8 cellular contexts compared by ENCODE assay signal in genomic region chr5:139668924-139669680, GRCh38. TPM values are rescaled to one million over a fixed set of nuclear protein-coding genes. Genes with fewer than 3 reads are reported as not detected.
A peak's percentile ranks its signal among the peaks of the same experiment; 100 is the strongest.
DNase-seq lines count a peak whose midpoint lies in the region; ATAC-seq and TF ChIP-seq lines count a peak whose summit lies in the region.

No MANE protein-coding gene starts in this region.

- peaks cover 6% of the 10 kb centered on the region; the same call in 1 of the 2 replicates for H4K20me1 ChIP-seq in DOHH2 (ENCODE audit: control insufficient read depth, insufficient read depth, low read depth, low read length)

- H4K91ac ChIP-seq in trophoblast cell (ENCODE audit: low read depth, low read length) = peak overlapping the region; percentile 58

- H3K36me3 ChIP-seq in DOHH2 (ENCODE audit: control insufficient read depth, low read length) (peaks cover 24% of the 10 kb centered on the region), endocrine pancreas (ENCODE audit: control insufficient read depth, insufficient read depth, low read length) (no peaks in the 10 kb centered on the region), trophoblast cell (ENCODE audit: control insufficient read depth in 1 of 2, insufficient read depth in 2 of 2, low read length in 2 of 2) (peaks cover 37 to 50% of the 10 kb centered on the region in 2 experiments)

- no peak overlapping the region for H2AK5ac ChIP-seq in trophoblast cell (ENCODE audit: low read length)

- H3K4me3 ChIP-seq in DOHH2 (ENCODE audit: low read length) (peak overlapping the region; percentile 76), endocrine pancreas (ENCODE audit: control insufficient read depth, insufficient read depth, low read length) (no peak overlapping the region), trophoblast cell (ENCODE audit: low read depth, low read length) (no peak overlapping the region)

- H3K9ac ChIP-seq in endocrine pancreas (ENCODE audit: control insufficient read depth, insufficient read depth, low read length) (peak overlapping the region; percentile 85), trophoblast cell (ENCODE audit: low read length) (no peak overlapping the region)

- H3K79me2 ChIP-seq in DOHH2 (ENCODE audit: control insufficient read depth, low read length) (peaks cover 86% of the 10 kb centered on the region), trophoblast cell (ENCODE audit: control insufficient read depth, insufficient read depth, low read length, poor library complexity) (peaks cover 45% of the 10 kb centered on the region)

- H3K9me3 ChIP-seq in DOHH2 (ENCODE audit: control insufficient read depth, insufficient read depth, low read length) (no peaks in the 10 kb centered on the region), endocrine pancreas (ENCODE audit: control insufficient read depth, low read length) (no peaks in the 10 kb centered on the region), trophoblast cell (ENCODE audit: insufficient read depth, low read depth, low read length) (no peaks in the 10 kb centered on the region)

- no peak overlapping the region for H4K8ac ChIP-seq in trophoblast cell (ENCODE audit: low read depth, low read length)

- H4K12ac ChIP-seq in trophoblast cell (ENCODE audit: low read depth, low read length) = no peak overlapping the region

- H3K27me3 ChIP-seq in DOHH2 (ENCODE audit: control insufficient read depth, low read length) (no peaks in the 10 kb centered on the region), endocrine pancreas (ENCODE audit: control insufficient read depth, insufficient read depth, low read length) (no peaks in the 10 kb centered on the region), trophoblast cell (ENCODE audit: insufficient read depth, low read length) (no peaks in the 10 kb centered on the region)

- peaks cover 27% of the 10 kb centered on the region for H3K79me1 ChIP-seq in trophoblast cell (ENCODE audit: low read length)

- ATAC-seq in HG03521 (IDR thresholded peaks at IDR 0.05; ENCODE audit: unreplicated experiment) (no peak), HG03442 (IDR thresholded peaks at IDR 0.05; ENCODE audit: unreplicated experiment) (no peak)

- no peak overlapping the region for H2AFZ ChIP-seq in trophoblast cell (ENCODE audit: insufficient read depth, low read length, poor library complexity)

- peak overlapping the region; percentile 25 for H3K18ac ChIP-seq in trophoblast cell (ENCODE audit: low read length)

- no peak overlapping the region for H3K23ac ChIP-seq in trophoblast cell (ENCODE audit: low read length)

- H3K4me1 ChIP-seq in DOHH2 (ENCODE audit: control insufficient read depth, low read length) (peaks cover 92% of the 10 kb centered on the region), endocrine pancreas (ENCODE audit: control insufficient read depth, insufficient read depth, low read length) (peaks cover 4% of the 10 kb centered on the region), trophoblast cell (ENCODE audit: control insufficient read depth in 1 of 2, insufficient read depth in 2 of 2, low read length in 2 of 2) (peaks cover 58 to 67% of the 10 kb centered on the region in 2 experiments)

- H3K4me2 ChIP-seq in DOHH2 (ENCODE audit: low read length) (peak overlapping the region; percentile 91), trophoblast cell (ENCODE audit: low read length) (no peak overlapping the region)

- H2BK12ac ChIP-seq in trophoblast cell (ENCODE audit: low read length) = peak overlapping the region; percentile 6

- H3K9me2 ChIP-seq in DOHH2 (replicated peaks; ENCODE audit: control insufficient read depth, low read length) = no peaks in the 10 kb centered on the region

- no peak for TF ChIP-seq CTCF in DOHH2 (IDR thresholded peaks at IDR 0.05; ENCODE audit: low read depth, low read length, poor library complexity, severe bottlenecking)

- peak overlapping the region; percentile 62 for H3K4ac ChIP-seq in trophoblast cell (ENCODE audit: low read depth, low read length)

- no peak overlapping the region for H2BK5ac ChIP-seq in trophoblast cell (ENCODE audit: low read depth, low read length, poor library complexity)

- WGBS in trophoblast cell (ENCODE audit: extremely low coverage, insufficient coverage, insufficient read length) = no CpG with 5 or more reads among the region's 18 CpGs

- peak overlapping the region; percentile 29 for H3K14ac ChIP-seq in trophoblast cell (ENCODE audit: low read length)

- DNase-seq in NCI-H526 (lab: John Stamatoyannopoulos, UW) (peak; percentile 68 to 84), trophoblast cell (no peak), KBM-7 (no peak)
- no peak for DNase-seq in activated CD8-positive, alpha-beta memory T cell treated with anti-CD3 and anti-CD28 coated beads, Interleukin-2, amount 50 U/mL, for 48 hours

- H3F3A ChIP-seq in DOHH2 (ENCODE audit: control insufficient read depth, insufficient read depth) = peaks cover 23% of the 10 kb centered on the region

- peak overlapping the region; percentile 11 for H2BK120ac ChIP-seq in trophoblast cell (ENCODE audit: insufficient read depth, low read length, poor library complexity)

- H3K27ac ChIP-seq in DOHH2 (ENCODE audit: low read depth, low read length) = peak overlapping the region; percentile 98
- no peak overlapping the region for H3K27ac ChIP-seq in trophoblast cell (ENCODE audit: low read depth, low read length)

- in situ Hi-C loops in KBM-7 (cut with MboI; ENCODE audit: low pct_unique_long_range_greater_than_20kb, low sequenced_read_pairs) = no loop called here

RNA-seq across cellular contexts. Expression of gene CXXC5, which starts 21.0 kb away (rescaled TPM):
- 101 and 105 TPM in 2 replicates for polyA plus RNA-seq in trophoblast cell (2013)

Comparison
In these comparisons a context has a peak if more than half of its experiments do, and no peak if none do; other contexts are left out.
1. DNase-seq: peak in NCI-H526 (2 of 2); none in trophoblast cell (0 of 2), KBM-7 (single experiment) and activated CD8-positive, alpha-beta memory T cell treated with anti-CD3 and anti-CD28 coated beads, Interleukin-2, amount 50 U/mL, for 48 hours (single experiment).